Comparison of ENCODE assay signal across 26 cellular contexts in the genomic region with DNA sequence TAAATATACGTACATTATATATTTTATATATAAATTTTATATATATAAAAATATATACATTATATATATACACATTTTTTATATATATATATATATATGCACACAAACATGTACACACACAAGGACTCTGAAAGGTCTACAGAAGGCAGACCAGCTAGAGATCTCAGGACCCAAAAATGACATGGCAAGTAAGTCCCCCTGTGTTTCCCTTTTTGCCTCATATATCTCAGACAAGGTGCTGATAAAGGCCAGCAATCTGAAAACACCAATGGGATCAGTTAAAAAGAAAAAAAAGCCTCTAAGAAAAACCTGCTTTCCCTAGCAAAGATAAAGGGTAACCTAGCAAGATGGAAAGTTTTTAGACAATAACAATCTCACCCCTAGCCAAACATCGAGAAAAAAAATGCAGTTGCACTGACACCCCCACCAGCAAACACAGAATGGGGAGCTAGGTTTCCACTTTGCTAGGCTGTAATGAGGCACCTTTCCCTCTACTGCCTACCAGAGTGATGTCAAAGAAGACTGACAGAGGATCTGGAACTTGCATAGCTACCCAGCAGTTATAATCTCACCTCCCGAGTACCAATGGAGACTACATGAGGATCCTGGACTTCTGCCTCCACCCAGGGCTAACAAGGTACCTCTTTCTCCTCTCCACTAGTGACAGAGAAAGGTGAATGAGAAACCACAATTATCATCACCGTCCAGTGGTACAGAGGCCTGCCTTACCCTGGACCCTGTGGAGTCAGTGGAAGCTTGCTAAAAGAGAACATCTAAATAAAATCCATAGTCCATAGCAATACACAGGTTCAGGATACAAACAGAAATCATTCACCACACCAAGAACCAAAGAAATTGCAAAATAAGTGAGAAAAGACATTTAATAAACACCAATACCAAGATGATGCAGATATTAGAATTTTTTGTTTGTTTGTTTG.
DNase-seq lines count a peak whose midpoint lies in the region; ATAC-seq and TF ChIP-seq lines count a peak whose summit lies in the region.
"Had no signal": no experiment of that assay in that cellular context is flagged by ENCODE, and none has a peak within 500 bp of the region (broad histone marks: within the 10 kb centered on the region; RNA-seq: fewer than 3 reads in every experiment).

No MANE protein-coding gene starts in this region.

- no peaks in the 10 kb centered on the region for H3K27me3 Mint-ChIP-seq in activated CD8-positive, alpha-beta T cell treated with anti-CD3 and anti-CD28 coated beads for 36 hours
- H3K27me3 Mint-ChIP-seq in naive thymus-derived CD4-positive, alpha-beta T cell = peaks cover 0 to 5% (median 0%) of the 10 kb centered on the region in 5 donors

- H3K36me3 ChIP-seq in naive thymus-derived CD4-positive, alpha-beta T cell (ENCODE audit: control insufficient read depth in 2 of 3, insufficient read depth in 3 of 3, low read length in 3 of 3) = no peaks in the 10 kb centered on the region
- H3K36me3 ChIP-seq: adrenal gland, ovary, sigmoid colon had no signal

- H3K9me3 ChIP-seq in naive thymus-derived CD4-positive, alpha-beta T cell (ENCODE audit: control insufficient read depth in 2 of 3, low read length in 3 of 3) = peaks cover 0 to 2% (median 0%) of the 10 kb centered on the region in 3 experiments
- H3K9me3 ChIP-seq: adrenal gland, ovary had no signal

- no peaks in the 10 kb centered on the region for H3K4me1 ChIP-seq in naive thymus-derived CD4-positive, alpha-beta T cell (ENCODE audit: control insufficient read depth in 2 of 2, insufficient read depth in 2 of 2, low read length in 2 of 2)
- H3K4me1 ChIP-seq: adrenal gland, sigmoid colon had no signal

- H3K9me3 Mint-ChIP-seq in activated CD8-positive, alpha-beta T cell treated with anti-CD3 and anti-CD28 coated beads for 36 hours = peaks cover 32% of the 10 kb centered on the region
- H3K9me3 Mint-ChIP-seq in naive thymus-derived CD4-positive, alpha-beta T cell = peaks cover 12 to 50% (median 23%) of the 10 kb centered on the region in 11 donors

- POLR2A ChIA-PET in activated CD8-positive, alpha-beta T cell treated with anti-CD3 and anti-CD28 coated beads for 36 hours (lab: Charles Lee) = no interaction called here
- POLR2A ChIA-PET in naive thymus-derived CD4-positive, alpha-beta T cell (lab: Charles Lee) = interaction anchor here (0.7 kb wide), 1 partner anchor 69 kb away, joined by 3 read pairs; no protein-coding TSS in a partner anchor

- H3K4me1 Mint-ChIP-seq in activated CD8-positive, alpha-beta T cell treated with anti-CD3 and anti-CD28 coated beads for 36 hours (ENCODE audit: low read depth) = no peaks in the 10 kb centered on the region
- H3K4me1 Mint-ChIP-seq in naive thymus-derived CD4-positive, alpha-beta T cell = no peaks in the 10 kb centered on the region
- H3K4me1 Mint-ChIP-seq: CD4-positive, CD25-positive, alpha-beta regulatory T cell; mesothelial cell of epicardium had no signal

- CTCF ChIA-PET in activated CD8-positive, alpha-beta T cell treated with anti-CD3 and anti-CD28 coated beads for 36 hours (lab: Charles Lee) = no interaction called here
- CTCF ChIA-PET in naive thymus-derived CD4-positive, alpha-beta T cell (lab: Charles Lee) = no interaction called here

- no peaks in the 10 kb centered on the region for H3K36me3 Mint-ChIP-seq in activated CD8-positive, alpha-beta T cell treated with anti-CD3 and anti-CD28 coated beads for 36 hours (ENCODE audit: low read depth)
- H3K36me3 Mint-ChIP-seq in naive thymus-derived CD4-positive, alpha-beta T cell = peaks cover 0 to 14% (median 3%) of the 10 kb centered on the region in 5 donors
- H3K36me3 Mint-ChIP-seq: CD4-positive, CD25-positive, alpha-beta regulatory T cell had no signal

- DNase-seq in Right ventricle myocardium superior = no peak
- DNase-seq in left ventricle myocardium superior = no peak
- DNase-seq in activated CD8-positive, alpha-beta T cell treated with anti-CD3 and anti-CD28 coated beads for 36 hours = no peak
- DNase-seq in naive thymus-derived CD4-positive, alpha-beta T cell = peak in 7 of 9 donors; percentile 19 to 59 (median 46)
- DNase-seq: activated CD8-positive, alpha-beta memory T cell treated with anti-CD3 and anti-CD28 coated beads for 24 hours; adrenal gland; cortex of kidney; glutamatergic neuron; left colon; NCI-H1417 treated with DMSO at 0.1 percent for 48 hours; NCI-H2107; NCI-H510A; ovary; sigmoid colon; SK-N-SH; stimulated activated CD4-positive, alpha-beta T cell treated with anti-CD3 and anti-CD28 coated beads, Interleukin-15, amount 100 ng/mL, for 24 hours; stimulated activated CD8-positive, alpha-beta memory T cell treated with anti-CD3 and anti-CD28 coated beads, Interleukin-4, amount 100 ng/mL, for 48 hours had no signal

- intact Hi-C loops in Right ventricle myocardium superior (cut with DNase I) (no loop called here), left ventricle myocardium superior (cut with micrococcal nuclease) (no loop called here)
- intact Hi-C loops in activated CD8-positive, alpha-beta T cell treated with anti-CD3 and anti-CD28 coated beads for 36 hours (cut with micrococcal nuclease) = no loop called here
- intact Hi-C loops in naive thymus-derived CD4-positive, alpha-beta T cell (cut with micrococcal nuclease) = loop anchor here (2.0 to 5.0 kb wide), 2 partner anchors 74 to 367 kb away; no protein-coding TSS in a partner anchor

- no peaks in the 10 kb centered on the region for H3K27me3 ChIP-seq in naive thymus-derived CD4-positive, alpha-beta T cell (ENCODE audit: control insufficient read depth in 2 of 2, insufficient read depth in 2 of 2, low read length in 2 of 2)
- H3K27me3 ChIP-seq: adrenal gland, ovary, sigmoid colon had no signal

- ATAC-seq in Right ventricle myocardium superior (ENCODE audit: poor library complexity) (peak; percentile 34), left ventricle myocardium superior (no peak), HG03097 (IDR thresholded peaks at IDR 0.05; ENCODE audit: low FRiP score, unreplicated experiment) (no peak), GM21723 (IDR thresholded peaks at IDR 0.05; ENCODE audit: unreplicated experiment) (no peak), HG03520 (IDR thresholded peaks at IDR 0.05; ENCODE audit: unreplicated experiment) (no peak)
- peak; percentile 78 for ATAC-seq in activated CD8-positive, alpha-beta T cell treated with anti-CD3 and anti-CD28 coated beads for 36 hours
- ATAC-seq in naive thymus-derived CD4-positive, alpha-beta T cell = peak; percentile 40
- ATAC-seq: left colon had no signal

- H3K4me3 ChIP-seq in naive thymus-derived CD4-positive, alpha-beta T cell (ENCODE audit: low read length) = no peak overlapping the region
- H3K4me3 ChIP-seq: adrenal gland, ovary, sigmoid colon had no signal

- H3K27ac Mint-ChIP-seq in activated CD8-positive, alpha-beta T cell treated with anti-CD3 and anti-CD28 coated beads for 36 hours = no peak overlapping the region
- peak overlapping the region in 1 of 9 donors; percentile 34 for H3K27ac Mint-ChIP-seq in naive thymus-derived CD4-positive, alpha-beta T cell
- H3K27ac Mint-ChIP-seq: CD4-positive, CD25-positive, alpha-beta regulatory T cell; mesothelial cell of epicardium; natural killer cell treated with Interleukin-12 subunit alpha and Interleukin-12 subunit beta and Interleukin-15 and Interleukin-18, amount 100 ng/mL, for 72 hours had no signal

- no peak for TF ChIP-seq CTCF in activated CD8-positive, alpha-beta T cell treated with anti-CD3 and anti-CD28 coated beads for 36 hours (IDR thresholded peaks at IDR 0.05)

- no peak overlapping the region for H3K4me3 Mint-ChIP-seq in activated CD8-positive, alpha-beta T cell treated with anti-CD3 and anti-CD28 coated beads for 36 hours
- H3K4me3 Mint-ChIP-seq in naive thymus-derived CD4-positive, alpha-beta T cell = no peak overlapping the region
- H3K4me3 Mint-ChIP-seq: CD4-positive, CD25-positive, alpha-beta regulatory T cell; mesothelial cell of epicardium; natural killer cell treated with Interleukin-12 subunit alpha and Interleukin-12 subunit beta and Interleukin-15 and Interleukin-18, amount 100 ng/mL, for 72 hours had no signal

- H3K27ac ChIP-seq in naive thymus-derived CD4-positive, alpha-beta T cell (ENCODE audit: low read depth, low read length) = no peak overlapping the region
- H3K27ac ChIP-seq: adrenal gland, HL-60, ovary, RWPE1, sigmoid colon, VCaP had no signal

Comparison
In these comparisons a context has a peak if more than half of its experiments do, and no peak if none do; other contexts are left out.
1. ATAC-seq: peak in Right ventricle myocardium superior (single experiment), activated CD8-positive, alpha-beta T cell treated with anti-CD3 and anti-CD28 coated beads for 36 hours (single experiment) and naive thymus-derived CD4-positive, alpha-beta T cell (single experiment); none in left ventricle myocardium superior (single experiment), HG03097 (single experiment), GM21723 (single experiment) and HG03520 (single experiment).
2. DNase-seq: peak in naive thymus-derived CD4-positive, alpha-beta T cell (7 of 9); none in Right ventricle myocardium superior (single experiment), left ventricle myocardium superior (single experiment) and activated CD8-positive, alpha-beta T cell treated with anti-CD3 and anti-CD28 coated beads for 36 hours (single experiment).
3. intact Hi-C loops: an anchor here in naive thymus-derived CD4-positive, alpha-beta T cell (2.0 to 5.0 kb wide); none called in Right ventricle myocardium superior, left ventricle myocardium superior and activated CD8-positive, alpha-beta T cell treated with anti-CD3 and anti-CD28 coated beads for 36 hours.